Comparison of ENCODE assay signal across 9 cellular contexts in the genomic region with DNA sequence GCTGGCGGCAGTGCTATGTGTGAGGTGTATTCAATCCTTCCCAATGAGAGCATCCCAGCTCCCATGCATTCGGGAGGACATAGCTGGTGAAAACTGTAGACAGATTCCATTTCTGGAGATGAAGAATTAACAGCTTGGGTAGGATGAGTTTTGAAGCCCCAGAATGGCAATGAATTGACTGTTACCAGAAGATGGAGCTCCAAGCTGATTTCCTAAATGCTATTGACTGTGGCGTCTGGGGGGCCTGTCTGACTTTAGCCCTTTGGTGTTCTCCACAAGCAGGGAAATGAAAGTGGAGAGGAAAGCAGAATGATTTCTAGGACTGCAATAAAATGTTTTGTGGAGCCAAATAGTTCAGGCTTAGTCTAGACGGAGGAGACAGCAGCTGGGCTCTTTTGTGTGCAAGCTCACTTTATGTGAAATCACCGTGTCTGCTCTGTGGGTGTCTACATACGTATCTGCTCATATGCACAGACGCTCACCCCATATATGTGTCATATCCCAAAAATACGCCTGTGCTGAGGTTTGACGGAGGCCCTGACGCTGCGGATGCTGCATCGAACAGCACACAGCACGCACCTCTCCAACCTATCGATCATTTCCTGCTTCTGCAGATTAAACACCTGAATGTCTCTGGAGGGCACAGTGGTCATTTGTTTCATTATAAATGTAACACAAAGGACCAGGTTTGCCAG.
DNase-seq lines count a peak whose midpoint lies in the region; ATAC-seq and TF ChIP-seq lines count a peak whose summit lies in the region.
"Had no signal": no experiment of that assay in that cellular context is flagged by ENCODE, and none has a peak within 500 bp of the region (broad histone marks: within the 10 kb centered on the region; RNA-seq: fewer than 3 reads in every experiment).

No MANE protein-coding gene starts in this region.

- H3K4me1 Mint-ChIP-seq in neural progenitor cell = peaks cover 7% of the 10 kb centered on the region

- TF ChIP-seq CTCF in LNCaP clone FGC (IDR thresholded peaks at IDR 0.05; ENCODE audit: control insufficient read depth, extremely low read depth, insufficient read depth) (peak; percentile 48), dorsolateral prefrontal cortex (IDR thresholded peaks at IDR 0.05 in 54 of 56, conservative IDR thresholded peaks at IDR 0.05 in 2 of 56; ENCODE audit: low read depth in 1 of 56, partially characterized antibody in 56 of 56) (peak; percentile 21 to 83 (median 69)), neural progenitor cell (IDR thresholded peaks at IDR 0.05) (peak; percentile 54)

- no peaks in the 10 kb centered on the region for H4K20me1 ChIP-seq in neural progenitor cell (ENCODE audit: low read depth)

- DNase-seq in DMS114 treated with DMSO at 0.1 percent for 48 hours (lab: John Stamatoyannopoulos, UW; ENCODE audit: unreplicated experiment) = peak; percentile 5
- no peak for DNase-seq in LNCaP clone FGC (ENCODE audit: low read depth)
- peak in 3 of 10 donors; percentile 29 to 57 (median 46) for DNase-seq in dorsolateral prefrontal cortex
- DNase-seq in neural progenitor cell (ENCODE audit: low spot score) = no peak
- no peak for DNase-seq in kidney glomerular epithelial cell (lab: John Stamatoyannopoulos, UW)
- DNase-seq in central memory CD4-positive, alpha-beta T cell = no peak
- DNase-seq: activated T-cell treated with anti-CD3 and anti-CD28 coated beads, Interleukin-2, amount 50 U/mL, for 72 hours had no signal

- no peak overlapping the region for H2AFZ ChIP-seq in neural progenitor cell (replicated peaks)

- no peak overlapping the region for H3K4me3 Mint-ChIP-seq in neural progenitor cell
- H3K4me3 Mint-ChIP-seq: activated T-cell treated with anti-CD3 and anti-CD28 coated beads, Interleukin-2, amount 50 U/mL, for 72 hours had no signal

- H3K79me2 ChIP-seq in neural progenitor cell (ENCODE audit: low read depth) = no peaks in the 10 kb centered on the region

- H3K4me2 ChIP-seq in neural progenitor cell = no peak overlapping the region

- H3K9me3 Mint-ChIP-seq in neural progenitor cell = no peaks in the 10 kb centered on the region
- H3K9me3 Mint-ChIP-seq: immature natural killer cell had no signal

- no peaks in the 10 kb centered on the region for H3K4me1 ChIP-seq in neural progenitor cell

- H3K9ac ChIP-seq in neural progenitor cell = no peak overlapping the region

- ATAC-seq in HG03571 (IDR thresholded peaks at IDR 0.05; ENCODE audit: unreplicated experiment) = no peak

- no peak overlapping the region for H3K27ac Mint-ChIP-seq in neural progenitor cell
- H3K27ac Mint-ChIP-seq: activated T-cell treated with anti-CD3 and anti-CD28 coated beads, Interleukin-2, amount 50 U/mL, for 72 hours had no signal

- intact Hi-C loops in dorsolateral prefrontal cortex (cut with DNase I) = loop anchor here (2.0 to 10.0 kb wide), 4 partner anchors 82 to 212 kb away; no protein-coding TSS in a partner anchor

- peaks cover 5% of the 10 kb centered on the region for H3K27me3 Mint-ChIP-seq in neural progenitor cell (ENCODE audit: insufficient read depth, low read depth)

- H3K36me3 ChIP-seq in neural progenitor cell = no peaks in the 10 kb centered on the region

- no peaks in the 10 kb centered on the region for H3K36me3 Mint-ChIP-seq in neural progenitor cell
- H3K36me3 Mint-ChIP-seq: immature natural killer cell had no signal

- H3K27me3 ChIP-seq in dorsolateral prefrontal cortex (peaks cover 0 to 4% (median 0%) of the 10 kb centered on the region in 45 donors), neural progenitor cell (no peaks in the 10 kb centered on the region)

- H3K4me3 ChIP-seq in LNCaP clone FGC (ENCODE audit: low read depth, low read length) (no peak overlapping the region), dorsolateral prefrontal cortex (peak overlapping the region in 5 of 59 donors; percentile 3 to 20 (median 9)), neural progenitor cell (no peak overlapping the region)

- no peaks in the 10 kb centered on the region for H3K9me3 ChIP-seq in neural progenitor cell (ENCODE audit: low read depth)

- no peaks in the 10 kb centered on the region for H3F3A ChIP-seq in neural progenitor cell (ENCODE audit: low read depth)

- H3K27ac ChIP-seq in dorsolateral prefrontal cortex (peak overlapping the region in 57 of 59 donors; percentile 1 to 83 (median 66)), neural progenitor cell (no peak overlapping the region)
